ENCODE assay signal across 1 cellular context in genomic region chr15:63598467-63599400, GRCh38.
TF ChIP-seq lines count a peak whose summit lies in the region.

No MANE protein-coding gene starts in this region.

TF ChIP-seq in HepG2, 621 proteins besides CTCF, POLR2A, EP300 and RAD21 (continued from another document):
- TF ChIP-seq ZBED4 (CRISPR knock-in tag; IDR thresholded peaks at IDR 0.05; ENCODE audit: borderline replicate concordance) (0 out of 2 replicates have a peak, but pooled peaks have one; percentile 34), E2F1 (CRISPR knock-in tag; IDR thresholded peaks at IDR 0.05) (0 out of 2 replicates have a peak, but pooled peaks have one; percentile 30), NFIC (IDR thresholded peaks at IDR 0.05; ENCODE audit: low read length) (no peak), TFE3 (CRISPR knock-in tag; IDR thresholded peaks at IDR 0.05) (peak; percentile 38; the same call in 1 of the 2 replicates), HNRNPLL (IDR thresholded peaks at IDR 0.05; ENCODE audit: low read depth, low read length, poor library complexity, severe bottlenecking) (no peak), HNF4A (CRISPR knock-in tag; IDR thresholded peaks at IDR 0.05) (peak; percentile 52), ZNF644 (CRISPR knock-in tag; IDR thresholded peaks at IDR 0.05; ENCODE audit: low read depth) (no peak), RBAK (CRISPR knock-in tag; IDR thresholded peaks at IDR 0.05) (no peak), ZNF619 (CRISPR knock-in tag; IDR thresholded peaks at IDR 0.05) (no peak), KAT8 (CRISPR knock-in tag; IDR thresholded peaks at IDR 0.05) (peak; percentile 18; the same call in 1 of the 2 replicates), KMT2B (CRISPR knock-in tag; IDR thresholded peaks at IDR 0.05) (0 out of 2 replicates have a peak, but pooled peaks have one; percentile 9), TARDBP (CRISPR knock-in tag; IDR thresholded peaks at IDR 0.05) (0 out of 2 replicates have a peak, but pooled peaks have one; percentile 13), ZNF552 (CRISPR knock-in tag; IDR thresholded peaks at IDR 0.05; ENCODE audit: borderline replicate concordance) (no peak), HNF4G (IDR thresholded peaks at IDR 0.05; ENCODE audit: borderline replicate concordance, low read depth, low read length) (0 out of 2 replicates have a peak, but pooled peaks have one; percentile 49), HNF4G (CRISPR knock-in tag; IDR thresholded peaks at IDR 0.05; ENCODE audit: borderline replicate concordance, low read depth) (no peak), ZNF124 (CRISPR knock-in tag; IDR thresholded peaks at IDR 0.05) (no peak), ZNF292 (CRISPR knock-in tag; IDR thresholded peaks at IDR 0.05; ENCODE audit: borderline replicate concordance, low read depth) (peak; percentile 51; the same call in 1 of the 2 replicates), PRDM15 (CRISPR knock-in tag; IDR thresholded peaks at IDR 0.05) (0 out of 2 replicates have a peak, but pooled peaks have one; percentile 29), RFX5 (IDR thresholded peaks at IDR 0.05; ENCODE audit: low read depth, low read length) (no peak), ZNF17 (CRISPR knock-in tag; IDR thresholded peaks at IDR 0.05) (no peak), SRSF1 (optimal IDR thresholded peaks at IDR 0.05; ENCODE audit: low read depth, low read length) (no peak), PITX1 (CRISPR knock-in tag; IDR thresholded peaks at IDR 0.05) (peak; percentile 40; the same call in 1 of the 2 replicates)
TF ChIP-seq in HepG2: peak in this region for 24.
